8 cellular contexts compared by ENCODE assay signal in the genomic region with DNA sequence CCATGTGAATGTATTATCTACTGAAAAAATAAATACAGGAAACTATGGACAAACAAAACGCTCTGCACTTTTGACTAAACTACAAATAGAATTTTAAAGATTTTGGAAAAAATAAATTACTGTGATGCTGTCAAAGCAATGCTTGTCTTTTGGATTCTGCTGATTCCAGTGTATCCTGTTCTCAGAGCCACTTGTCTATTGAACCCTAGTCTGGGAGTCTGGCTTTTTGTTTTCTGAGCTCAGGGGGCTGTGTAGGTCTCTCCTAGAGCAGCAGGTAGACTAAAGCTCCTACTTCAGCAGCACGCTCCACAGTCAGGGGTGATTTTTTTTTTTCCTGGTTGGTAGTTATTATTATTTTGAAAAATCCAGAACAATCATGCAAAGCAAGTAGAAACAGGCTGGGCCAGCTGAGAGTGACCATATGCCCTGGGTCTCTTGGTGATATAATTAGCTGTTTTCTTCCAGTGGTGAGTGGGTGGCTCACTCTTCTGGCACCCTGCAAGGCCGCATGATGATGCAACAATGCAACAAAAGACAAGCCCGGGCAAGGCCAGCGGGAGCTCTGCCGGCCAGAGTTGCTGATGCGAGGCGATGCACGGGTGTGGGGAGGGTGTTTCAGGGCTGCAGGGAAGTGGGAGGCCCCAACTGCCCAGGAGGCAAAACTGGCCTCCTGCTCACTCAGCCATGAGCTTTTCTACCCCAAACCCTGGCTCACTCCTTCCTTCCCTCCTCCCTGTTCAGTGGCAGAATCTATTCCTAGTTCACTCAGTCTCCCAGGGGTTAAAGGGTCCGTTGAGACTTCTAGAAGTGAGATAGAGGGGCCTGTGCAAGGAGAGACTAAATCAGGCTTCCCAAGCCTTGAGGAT. TPM values are rescaled to one million over a fixed set of nuclear protein-coding genes. Genes with fewer than 3 reads are reported as not detected.
DNase-seq lines count a peak whose midpoint lies in the region; ATAC-seq and TF ChIP-seq lines count a peak whose summit lies in the region.

No MANE protein-coding gene starts in this region.

- peak; percentile 66 for ATAC-seq in GM21367 (IDR thresholded peaks at IDR 0.05; ENCODE audit: unreplicated experiment)
- peak; percentile 66 for ATAC-seq in lung (ENCODE audit: insufficient read depth, low FRiP score)

- 53 to 61% methylated on average over 10 of the region's 10 CpGs for WGBS in lung, 2 donors

- intact Hi-C loops in dorsolateral prefrontal cortex (cut with DNase I), result loop anchor here in 1 of 2 donors (1.0 kb wide), 1 partner anchor 10 kb away; no protein-coding TSS in a partner anchor

- peaks cover 0 to 2% of the 10 kb centered on the region in 2 donors for H3K9me3 ChIP-seq in lung (ENCODE audit: control insufficient read depth in 2 of 2, insufficient read depth in 1 of 2, low read length in 1 of 2)

- DNase-seq in DMS153 (lab: John Stamatoyannopoulos, UW), result peak; percentile 73
- DNase-seq in HL-60 (ENCODE audit: low read depth in 1 of 2, low spot score in 1 of 2), result peak; percentile 64 to 79
- peak; percentile 76 for DNase-seq in NOMO-1 treated with dmso at 0.1 percent for 144 hours (lab: John Stamatoyannopoulos, UW; ENCODE audit: unreplicated experiment)
- DNase-seq in dorsolateral prefrontal cortex, result peak in 9 of 10 donors; percentile 38 to 80 (median 74)
- peak; percentile 74 for DNase-seq in lung (ENCODE audit: low spot score)
- peak; percentile 91 for DNase-seq in ureter (ENCODE audit: low spot score)
- no peak for DNase-seq in D341Med (ENCODE audit: low spot score)

- no peak overlapping the region for H3K4me3 ChIP-seq in HL-60 (replicated peaks; ENCODE audit: insufficient read depth, low read length)
- peak overlapping the region in 3 of 59 donors; percentile 5 to 31 (median 15) for H3K4me3 ChIP-seq in dorsolateral prefrontal cortex
- H3K4me3 ChIP-seq in lung, result no peak overlapping the region

- H3K36me3 ChIP-seq in lung (ENCODE audit: control insufficient read depth in 2 of 2, insufficient read depth in 2 of 2, low read length in 2 of 2), result no peaks in the 10 kb centered on the region

- H3K27ac ChIP-seq in HL-60 (replicated peaks) (no peak overlapping the region), dorsolateral prefrontal cortex (peak overlapping the region in 47 of 59 donors; percentile 4 to 77 (median 55)), lung (ENCODE audit: low read depth in 1 of 2, low read length in 1 of 2) (no peak overlapping the region)

- H3K27me3 ChIP-seq in HL-60 (ENCODE audit: insufficient read depth, poor library complexity, severe bottlenecking) (no peaks in the 10 kb centered on the region), dorsolateral prefrontal cortex (no peaks in the 10 kb centered on the region), lung (ENCODE audit: control insufficient read depth, insufficient read depth) (no peaks in the 10 kb centered on the region)

- peaks cover 0 to 2% of the 10 kb centered on the region in 2 donors for H3K4me1 ChIP-seq in lung (ENCODE audit: control insufficient read depth in 2 of 2, insufficient read depth in 2 of 2, low read length in 2 of 2)

- TF ChIP-seq CTCF in HL-60 (IDR thresholded peaks at IDR 0.05; ENCODE audit: insufficient read depth, low read length) (no peak), dorsolateral prefrontal cortex (IDR thresholded peaks at IDR 0.05 in 54 of 56, conservative IDR thresholded peaks at IDR 0.05 in 2 of 56; ENCODE audit: low read depth in 1 of 56, partially characterized antibody in 56 of 56) (peak in 2 of 56 donors; percentile 20), lung (IDR thresholded peaks at IDR 0.05; ENCODE audit: control extremely low read depth, extremely low read depth) (no peak)

RNA-seq across cellular contexts. Expression of a gene that starts 11.6 kb away (rescaled TPM):
- total RNA-seq in dorsolateral prefrontal cortex (100 to 1,000 TPM in 9 of 120 experiments, 10 to 100 TPM in 110, 1 to 10 TPM in 1; 8.3 to 193 (median 29.3) TPM), lung (10 to 100 TPM; 35.3 to 80.1 TPM), ureter (82.8 TPM)
- 100 to 1,000 TPM in 1 of 2 donors, 10 to 100 TPM in 1; 52.2 to 183 TPM for polyA plus RNA-seq in lung

RNA-seq across cellular contexts. Expression of a gene that starts 30.7 kb away (rescaled TPM):
- total RNA-seq in dorsolateral prefrontal cortex (under 1 TPM in 6 of 120 experiments, not detected in 114; 0.10 to 0.37 (median 0.15) TPM), lung (1 to 10 TPM; 1.2 to 1.5 TPM), ureter (1.0 TPM)
- under 1 TPM; 0.26 to 0.66 TPM for polyA plus RNA-seq in lung

Comparison
In these comparisons a context has a peak if more than half of its experiments do, and no peak if none do; other contexts are left out.
1. H3K27ac ChIP-seq: peak in dorsolateral prefrontal cortex (47 of 59); none in HL-60 (single experiment) and lung (0 of 2).